ENCODE assay signal across 12 cellular contexts in the genomic region with DNA sequence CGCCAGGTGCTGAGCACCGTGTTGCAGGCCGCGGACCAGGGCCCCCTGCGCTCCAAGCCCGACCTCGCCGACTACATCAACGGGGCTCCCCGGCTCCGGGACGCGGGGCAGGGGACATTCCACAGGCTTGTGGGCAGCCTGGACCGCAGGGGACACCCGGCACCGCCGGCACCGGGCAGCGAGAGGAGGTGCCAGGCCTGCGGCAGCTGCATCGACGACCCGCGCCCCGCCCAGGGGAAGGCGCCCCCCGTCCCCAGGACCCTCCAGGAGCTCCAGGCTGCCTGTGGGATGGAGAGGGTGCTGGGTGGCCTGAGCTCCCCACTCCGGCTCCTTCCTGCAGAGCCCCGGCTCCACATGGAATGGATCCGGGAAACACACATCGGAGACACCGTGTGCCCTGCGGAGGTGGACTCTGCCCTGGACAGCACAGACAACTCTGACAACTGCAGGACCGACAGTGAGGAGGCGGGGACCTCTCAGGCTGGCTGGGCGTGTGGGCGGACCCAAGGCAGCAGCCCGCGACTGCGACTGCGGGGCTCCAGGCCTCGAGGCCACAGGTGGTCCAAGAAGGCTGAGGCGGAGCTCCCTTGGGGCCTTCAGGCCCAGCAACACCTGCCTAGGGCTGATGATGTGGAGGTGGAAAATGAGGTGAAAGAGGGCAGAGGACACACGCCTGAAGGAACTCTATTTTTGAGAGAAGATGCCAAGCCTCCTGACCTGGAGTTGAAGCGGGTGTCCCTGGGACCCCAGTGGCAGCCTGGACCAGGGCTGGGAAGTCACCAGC.
DNase-seq lines count a peak whose midpoint lies in the region; ATAC-seq and FAIRE-seq lines count a peak whose summit lies in the region.
"Had no signal": no experiment of that assay in that cellular context is flagged by ENCODE, and none has a peak within 500 bp of the region (broad histone marks: within the 10 kb centered on the region; RNA-seq: fewer than 3 reads in every experiment).

No MANE protein-coding gene starts in this region.

- DNase-seq in ELF-1 (ENCODE audit: low read depth, low spot score): peak; percentile 60
- peak; percentile 77 for DNase-seq in iPS-NIHi11 (ENCODE audit: low spot score)
- no peak for DNase-seq in head of caudate nucleus
- DNase-seq in activated effector memory CD4-positive, alpha-beta T cell treated with Interleukin-2 at 50 U/mL for 16 hours: no peak
- no peak for DNase-seq in urothelium cell line (ENCODE audit: low spot score)
- DNase-seq in NCI-H2227 treated with DMSO at 0.1 percent for 48 hours (lab: John Stamatoyannopoulos, UW): no peak
- DNase-seq: activated T-cell treated with anti-CD3 and anti-CD28 coated beads, Interleukin-2, amount 50 U/mL, for 1 hour; DMS79; left cardiac atrium; NCI-H748 treated with DMSO at 0.1 percent for 48 hours had no signal

- intact Hi-C loops in head of caudate nucleus (cut with DNase I): no loop called here

- ATAC-seq in GM19397 (IDR thresholded peaks at IDR 0.05; ENCODE audit: unreplicated experiment) (peak; percentile 62), HG03521 (IDR thresholded peaks at IDR 0.05; ENCODE audit: unreplicated experiment) (peak; percentile 44)
- ATAC-seq: left cardiac atrium had no signal

- no peak for FAIRE-seq in urothelium cell line (lab: Jason Lieb, UNC)

Comparison
In these comparisons a context has a peak if more than half of its experiments do, and no peak if none do; other contexts are left out.
1. DNase-seq: peak in ELF-1 (single experiment) and iPS-NIHi11 (single experiment); none in head of caudate nucleus (0 of 42), activated effector memory CD4-positive, alpha-beta T cell treated with Interleukin-2 at 50 U/mL for 16 hours (single experiment), urothelium cell line (single experiment) and NCI-H2227 treated with DMSO at 0.1 percent for 48 hours (single experiment).